Comparison of ENCODE assay signal across 8 cellular contexts in the genomic region with DNA sequence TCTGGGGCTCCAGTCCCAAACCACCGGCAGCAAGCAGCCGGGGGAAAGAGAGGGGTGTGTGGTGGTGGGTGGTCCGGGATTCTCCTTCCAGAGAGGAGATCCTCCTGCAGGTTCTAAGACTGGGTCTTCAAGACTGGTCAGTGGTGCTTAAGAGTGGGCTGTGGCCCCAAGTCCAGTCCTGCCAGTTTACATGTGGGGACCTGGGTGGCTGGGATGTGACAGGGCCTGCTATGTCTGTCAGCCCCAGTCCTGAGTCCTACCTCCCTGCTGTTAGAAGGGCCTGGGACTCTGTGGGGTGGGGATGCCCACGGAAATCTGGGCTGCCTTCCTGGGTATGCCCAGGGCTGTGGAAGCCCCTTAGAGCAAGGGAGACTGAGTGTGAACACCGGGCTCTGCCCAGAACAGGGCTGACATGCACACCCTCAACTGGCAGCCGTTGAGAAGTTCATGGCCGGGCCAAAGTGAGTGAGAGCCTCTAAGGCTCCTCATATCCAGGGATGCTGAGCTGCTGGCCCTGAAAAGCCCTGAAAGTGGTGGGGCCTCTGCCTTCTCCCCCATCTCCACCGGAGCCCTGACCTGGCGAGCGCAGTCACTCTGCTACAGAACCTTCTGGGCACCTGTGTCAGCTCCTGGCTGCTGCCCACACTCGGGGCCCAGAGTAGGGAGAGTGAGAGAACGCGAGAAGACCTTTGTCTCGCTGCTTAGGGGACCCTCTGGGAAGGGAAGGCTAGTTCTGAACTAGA. TPM values are rescaled to one million over a fixed set of nuclear protein-coding genes. Genes with fewer than 3 reads are reported as not detected.
DNase-seq lines count a peak whose midpoint lies in the region; ATAC-seq and TF ChIP-seq lines count a peak whose summit lies in the region.

No MANE protein-coding gene starts in this region.

- peaks cover 0 to 12% (median 6%) of the 10 kb centered on the region in 5 donors for H3K36me3 Mint-ChIP-seq in naive thymus-derived CD4-positive, alpha-beta T cell

- intact Hi-C loops in dorsolateral prefrontal cortex (cut with DNase I), result no loop called here
- intact Hi-C loops in naive thymus-derived CD4-positive, alpha-beta T cell (cut with micrococcal nuclease), result loop anchor here in 1 of 2 donors (10.0 kb wide), 1 partner anchor 457 kb away; no protein-coding TSS in a partner anchor

- peak overlapping the region; percentile 97 for H3K27ac ChIP-seq in BLaER1
- peak overlapping the region in 50 of 59 donors; percentile 15 to 88 (median 78) for H3K27ac ChIP-seq in dorsolateral prefrontal cortex
- H3K27ac ChIP-seq in naive thymus-derived CD4-positive, alpha-beta T cell (ENCODE audit: low read depth, low read length), result peak overlapping the region; percentile 69

- peak overlapping the region; percentile 96 for H3K9ac ChIP-seq in BLaER1

- ATAC-seq in naive thymus-derived CD4-positive, alpha-beta T cell, result no peak
- ATAC-seq in GM21528 (IDR thresholded peaks at IDR 0.05; ENCODE audit: low FRiP score, unreplicated experiment), result no peak

- TF ChIP-seq CTCF in dorsolateral prefrontal cortex (IDR thresholded peaks at IDR 0.05 in 54 of 56, conservative IDR thresholded peaks at IDR 0.05 in 2 of 56; ENCODE audit: low read depth in 1 of 56, partially characterized antibody in 56 of 56), result no peak

- H3K4me1 Mint-ChIP-seq in naive thymus-derived CD4-positive, alpha-beta T cell, result peaks cover 41 to 72% (median 57%) of the 10 kb centered on the region in 7 donors

- H3K36me3 ChIP-seq in BLaER1, result peaks cover 2% of the 10 kb centered on the region; the same call in 1 of the 2 replicates
- H3K36me3 ChIP-seq in naive thymus-derived CD4-positive, alpha-beta T cell (ENCODE audit: control insufficient read depth in 2 of 3, insufficient read depth in 3 of 3, low read length in 3 of 3), result no peaks in the 10 kb centered on the region

- H3K27me3 Mint-ChIP-seq in naive thymus-derived CD4-positive, alpha-beta T cell, result no peaks in the 10 kb centered on the region

- POLR2A ChIA-PET in naive thymus-derived CD4-positive, alpha-beta T cell (lab: Charles Lee), result interaction anchor here (0.5 to 1.3 kb wide), 4 partner anchors 7 to 477 kb away, joined by 3 to 9 read pairs (median 3); no protein-coding TSS in a partner anchor

- peak overlapping the region; percentile 81 to 95 (median 83) for H3K27ac Mint-ChIP-seq in naive thymus-derived CD4-positive, alpha-beta T cell

- peaks cover 53% of the 10 kb centered on the region for H3K4me1 ChIP-seq in BLaER1
- peaks cover 15 to 32% of the 10 kb centered on the region in 2 donors for H3K4me1 ChIP-seq in naive thymus-derived CD4-positive, alpha-beta T cell (ENCODE audit: control insufficient read depth in 2 of 2, insufficient read depth in 2 of 2, low read length in 2 of 2)

- H3K4me3 Mint-ChIP-seq in naive thymus-derived CD4-positive, alpha-beta T cell, result peak overlapping the region; percentile 80 to 91 (median 86)

- peak; percentile 11 for DNase-seq in NCI-H69 (lab: John Stamatoyannopoulos, UW)
- DNase-seq in dorsolateral prefrontal cortex, result peak in 3 of 10 donors; percentile 20 to 45 (median 39)
- DNase-seq in naive thymus-derived CD4-positive, alpha-beta T cell, result no peak
- DNase-seq in GOT3 (lab: John Stamatoyannopoulos, UW), result no peak
- no peak for DNase-seq in NCI-H345 treated with DMSO at 0.1 percent for 48 hours (lab: John Stamatoyannopoulos, UW; ENCODE audit: unreplicated experiment)
- no peak for DNase-seq in NCI-H524 (lab: John Stamatoyannopoulos, UW)

- peaks cover 58% of the 10 kb centered on the region for H4K20me1 ChIP-seq in BLaER1

- H3K4me3 ChIP-seq in BLaER1, result peak overlapping the region; percentile 89
- peak overlapping the region; percentile 61 to 92 (median 78) for H3K4me3 ChIP-seq in dorsolateral prefrontal cortex
- H3K4me3 ChIP-seq in naive thymus-derived CD4-positive, alpha-beta T cell (ENCODE audit: low read length), result peak overlapping the region; percentile 59

- peak overlapping the region; percentile 98 for H3K4me2 ChIP-seq in BLaER1

- H3K9me3 Mint-ChIP-seq in naive thymus-derived CD4-positive, alpha-beta T cell, result peaks cover 0 to 7% (median 0%) of the 10 kb centered on the region in 11 donors

- H3K27me3 ChIP-seq in BLaER1 (no peaks in the 10 kb centered on the region), dorsolateral prefrontal cortex (no peaks in the 10 kb centered on the region)
- H3K27me3 ChIP-seq in naive thymus-derived CD4-positive, alpha-beta T cell (ENCODE audit: control insufficient read depth in 2 of 2, insufficient read depth in 2 of 2, low read length in 2 of 2), result no peaks in the 10 kb centered on the region

- CTCF ChIA-PET in naive thymus-derived CD4-positive, alpha-beta T cell (lab: Charles Lee), result no interaction called here

- peaks cover 4% of the 10 kb centered on the region for H3K9me3 ChIP-seq in BLaER1
- no peaks in the 10 kb centered on the region for H3K9me3 ChIP-seq in naive thymus-derived CD4-positive, alpha-beta T cell (ENCODE audit: control insufficient read depth in 2 of 3, low read length in 3 of 3)

RNA-seq across cellular contexts. Expression of a gene that starts 1.7 kb away (rescaled TPM):
- 10 to 100 TPM; 22.7 to 43.7 (median 28.6) TPM for total RNA-seq in dorsolateral prefrontal cortex
- total RNA-seq in naive thymus-derived CD4-positive, alpha-beta T cell, result 10 to 100 TPM; 23.2 to 39.3 (median 29.6) TPM
- polyA plus RNA-seq in naive thymus-derived CD4-positive, alpha-beta T cell, result 1 to 10 TPM; 1.0 to 3.5 TPM
